ENCODE assay signal across 7 cellular contexts in genomic region chr1:2525524-2525895, GRCh38. TPM values are rescaled to one million over a fixed set of nuclear protein-coding genes. Genes with fewer than 3 reads are reported as not detected.
DNase-seq lines count a peak whose midpoint lies in the region; ATAC-seq and TF ChIP-seq lines count a peak whose summit lies in the region.

No MANE protein-coding gene starts in this region.

- H3K4me1 ChIP-seq in iPS-18a (ENCODE audit: control insufficient read depth, low read depth, low read length) = peaks cover 10% of the 10 kb centered on the region

- no peak overlapping the region for H3K27ac ChIP-seq in iPS-18a (ENCODE audit: low read length)

- POLR2A ChIA-PET in activated CD8-positive, alpha-beta T cell treated with anti-CD3 and anti-CD28 coated beads, Interleukin-2, amount 10 ng/mL, durations not matched to agents 7 days and 5 days (lab: Charles Lee) = interaction anchor here (0.8 to 4.8 kb wide), 9 partner anchors 15 to 133 kb away, joined by 3 to 96 read pairs (median 6); partner anchors contain the start of genes PEX10 and TNFRSF14

- H3K9ac ChIP-seq in iPS-18a (ENCODE audit: low read length) = peak overlapping the region; percentile 71

- H3K9me3 Mint-ChIP-seq in HFFc6 = no peaks in the 10 kb centered on the region
- H3K9me3 Mint-ChIP-seq in activated CD8-positive, alpha-beta T cell treated with anti-CD3 and anti-CD28 coated beads, Interleukin-2, amount 10 ng/mL, durations not matched to agents 7 days and 5 days (ENCODE audit: insufficient read depth) = no peaks in the 10 kb centered on the region

- H3K27me3 ChIP-seq in iPS-18a (ENCODE audit: control insufficient read depth, insufficient read depth, low read length) = peaks cover 35% of the 10 kb centered on the region

- peaks cover 9% of the 10 kb centered on the region for H3K36me3 ChIP-seq in iPS-18a (ENCODE audit: control insufficient read depth, low read depth, low read length)

- H3K9me3 ChIP-seq in iPS-18a (ENCODE audit: control insufficient read depth, low read depth, low read length) = no peaks in the 10 kb centered on the region

- H3K4me3 Mint-ChIP-seq in HFFc6 = peak overlapping the region; percentile 85
- peak overlapping the region; percentile 81 for H3K4me3 Mint-ChIP-seq in activated CD8-positive, alpha-beta T cell treated with anti-CD3 and anti-CD28 coated beads, Interleukin-2, amount 10 ng/mL, durations not matched to agents 7 days and 5 days

- DNase-seq in HFFc6 (no peak), cerebellar cortex (ENCODE audit: low spot score) (no peak), NCI-H1048 (lab: John Stamatoyannopoulos, UW) (no peak), glomerular visceral epithelial cell (ENCODE audit: extremely low spot score) (no peak)
- no peak for DNase-seq in activated CD8-positive, alpha-beta T cell treated with anti-CD3 and anti-CD28 coated beads, Interleukin-2, amount 10 ng/mL, durations not matched to agents 7 days and 5 days
- DNase-seq in stimulated activated naive CD8-positive, alpha-beta T cell treated with anti-CD3 and anti-CD28 coated beads, Interleukin-15, Interleukin-2, amounts not matched to agents 100 U/mL and 50 U/mL, for 24 hours = peak; percentile 30

- peak overlapping the region; percentile 89 for H3K4me3 ChIP-seq in iPS-18a (ENCODE audit: low read length)

- CTCF ChIA-PET in activated CD8-positive, alpha-beta T cell treated with anti-CD3 and anti-CD28 coated beads, Interleukin-2, amount 10 ng/mL, durations not matched to agents 7 days and 5 days (lab: Charles Lee) = interaction anchor here (0.9 to 4.2 kb wide), 10 partner anchors 14 to 331 kb away, joined by 3 to 51 read pairs (median 6); partner anchors contain the start of genes FAAP20, PEX10 and TNFRSF14

- peaks cover 12% of the 10 kb centered on the region; the same call in 1 of the 2 replicates for H3K36me3 Mint-ChIP-seq in HFFc6 (ENCODE audit: low read depth)
- peaks cover 26% of the 10 kb centered on the region for H3K36me3 Mint-ChIP-seq in activated CD8-positive, alpha-beta T cell treated with anti-CD3 and anti-CD28 coated beads, Interleukin-2, amount 10 ng/mL, durations not matched to agents 7 days and 5 days (ENCODE audit: low read depth)

- ATAC-seq in activated CD8-positive, alpha-beta T cell treated with anti-CD3 and anti-CD28 coated beads, Interleukin-2, amount 10 ng/mL, durations not matched to agents 7 days and 5 days = no peak
- no peak for ATAC-seq in stimulated activated naive CD8-positive, alpha-beta T cell treated with anti-CD3 and anti-CD28 coated beads, Interleukin-15, Interleukin-2, amounts not matched to agents 100 U/mL and 50 U/mL, for 24 hours

- H3K27ac Mint-ChIP-seq in HFFc6 = peak overlapping the region; percentile 65
- H3K27ac Mint-ChIP-seq in activated CD8-positive, alpha-beta T cell treated with anti-CD3 and anti-CD28 coated beads, Interleukin-2, amount 10 ng/mL, durations not matched to agents 7 days and 5 days = peak overlapping the region; percentile 91

- TF ChIP-seq CTCF in HFFc6 (IDR thresholded peaks at IDR 0.05) = no peak

- peaks cover 8% of the 10 kb centered on the region for H3K27me3 Mint-ChIP-seq in HFFc6 (ENCODE audit: insufficient read depth)
- peaks cover 13% of the 10 kb centered on the region for H3K27me3 Mint-ChIP-seq in activated CD8-positive, alpha-beta T cell treated with anti-CD3 and anti-CD28 coated beads, Interleukin-2, amount 10 ng/mL, durations not matched to agents 7 days and 5 days (ENCODE audit: low read depth)

- H3K4me1 Mint-ChIP-seq in HFFc6 (ENCODE audit: low read depth) = peaks cover 38% of the 10 kb centered on the region
- H3K4me1 Mint-ChIP-seq in activated CD8-positive, alpha-beta T cell treated with anti-CD3 and anti-CD28 coated beads, Interleukin-2, amount 10 ng/mL, durations not matched to agents 7 days and 5 days (ENCODE audit: low read depth) = peaks cover 46% of the 10 kb centered on the region

RNA-seq across cellular contexts. Expression of gene PANK4, which starts 0.9 kb away (rescaled TPM):
- total RNA-seq in HFFc6 (2021; fragmentation: NEBNext Ultra II Directional; extraction: Animal tissue kit (Norgen Biotek cat#: 25700)) = 10 to 100 TPM; 20.6 to 26.4 (median 24.0) TPM
- 10 to 100 TPM; 55.9 to 66.8 TPM for total RNA-seq in activated CD8-positive, alpha-beta T cell treated with anti-CD3 and anti-CD28 coated beads, Interleukin-2, amount 10 ng/mL, durations not matched to agents 7 days and 5 days

RNA-seq across cellular contexts. Expression of gene HES5, which starts 4.6 kb away (rescaled TPM):
- under 1 TPM in 5 of 6 experiments, not detected in 1; 0.28 to 0.57 (median 0.36) TPM for total RNA-seq in HFFc6 (2021; fragmentation: NEBNext Ultra II Directional; extraction: Animal tissue kit (Norgen Biotek cat#: 25700))
- not detected for total RNA-seq in activated CD8-positive, alpha-beta T cell treated with anti-CD3 and anti-CD28 coated beads, Interleukin-2, amount 10 ng/mL, durations not matched to agents 7 days and 5 days

RNA-seq across cellular contexts. Expression of gene TNFRSF14, which starts 30.7 kb away (rescaled TPM):
- 10 to 100 TPM in 4 of 6 experiments, 1 to 10 TPM in 2; 7.4 to 14.2 (median 11.5) TPM for total RNA-seq in HFFc6 (2021; fragmentation: NEBNext Ultra II Directional; extraction: Animal tissue kit (Norgen Biotek cat#: 25700))
- 10 to 100 TPM; 85.8 to 86.5 TPM for total RNA-seq in activated CD8-positive, alpha-beta T cell treated with anti-CD3 and anti-CD28 coated beads, Interleukin-2, amount 10 ng/mL, durations not matched to agents 7 days and 5 days

RNA-seq across cellular contexts. Expression of gene PLCH2, which starts 49.4 kb away (rescaled TPM):
- total RNA-seq in HFFc6 (2021; fragmentation: NEBNext Ultra II Directional; extraction: Animal tissue kit (Norgen Biotek cat#: 25700)) = under 1 TPM in 5 of 6 experiments, not detected in 1; 0.09 to 0.34 (median 0.18) TPM
- total RNA-seq in activated CD8-positive, alpha-beta T cell treated with anti-CD3 and anti-CD28 coated beads, Interleukin-2, amount 10 ng/mL, durations not matched to agents 7 days and 5 days = 10 to 100 TPM in 1 of 2 experiments, 1 to 10 TPM in 1; 9.8 to 11.8 TPM

Comparison
In these comparisons a context has a peak if more than half of its experiments do, and no peak if none do; other contexts are left out.
1. RNA of gene TNFRSF14, which starts 30.7 kb away (total RNA-seq): 85.8 to 86.5 TPM in activated CD8-positive, alpha-beta T cell treated with anti-CD3 and anti-CD28 coated beads, Interleukin-2, amount 10 ng/mL, durations not matched to agents 7 days and 5 days; 7.4 to 14.2 TPM in HFFc6; every median in the first group is over 4 times any median in the second.